In the genomic region with DNA sequence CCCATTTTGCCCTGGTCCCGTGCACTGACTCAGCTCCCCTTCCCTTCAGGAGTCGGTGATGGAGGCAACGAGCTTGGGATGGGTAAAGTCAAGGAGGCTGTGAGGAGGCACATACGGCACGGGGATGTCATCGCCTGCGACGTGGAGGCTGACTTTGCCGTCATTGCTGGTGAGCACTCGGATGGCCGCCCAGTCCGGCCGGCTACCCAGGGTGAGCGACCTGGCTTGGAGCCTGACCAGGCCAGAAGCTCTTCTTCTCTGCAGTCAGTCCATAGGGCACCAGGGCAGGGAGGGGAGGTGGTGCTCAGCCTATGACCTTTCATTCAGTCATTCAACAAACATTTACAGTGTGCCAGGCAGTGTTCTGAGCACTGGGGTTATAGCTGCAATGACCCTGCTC, we compare ENCODE assay signal across 1 cellular context.
TF ChIP-seq lines count a peak whose summit lies in the region.

No MANE protein-coding gene starts in this region.

TF ChIP-seq in SK-N-SH, 30 proteins besides CTCF, POLR2A, EP300 and RAD21 (continued from another document):
- no peak for TF ChIP-seq SMC3 (IDR thresholded peaks at IDR 0.05; ENCODE audit: low read depth, low read length)
- TF ChIP-seq MAX (IDR thresholded peaks at IDR 0.05; ENCODE audit: low read depth): no peak
